Comparison of ENCODE assay signal across 13 cellular contexts in the genomic region with DNA sequence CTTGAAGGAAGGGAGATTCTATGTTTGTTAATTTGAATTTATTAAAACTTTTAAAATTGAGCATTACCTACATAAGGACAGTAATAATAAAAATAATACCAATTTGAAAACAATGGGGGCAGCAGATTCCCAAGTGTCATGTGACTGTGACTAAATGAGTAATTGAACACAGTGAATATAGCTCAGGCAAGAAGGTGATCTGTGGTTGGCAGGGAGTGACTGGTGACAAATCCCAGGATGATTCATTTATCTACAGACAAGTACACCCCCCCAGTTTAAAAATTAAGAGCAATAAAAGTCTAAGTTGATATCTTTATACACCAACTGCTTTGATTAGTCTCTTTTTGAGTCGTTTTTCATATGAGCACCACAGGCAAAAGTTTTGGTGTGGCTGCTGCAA.
DNase-seq lines count a peak whose midpoint lies in the region; TF ChIP-seq lines count a peak whose summit lies in the region.
"Had no signal": no experiment of that assay in that cellular context is flagged by ENCODE, and none has a peak within 500 bp of the region (broad histone marks: within the 10 kb centered on the region; RNA-seq: fewer than 3 reads in every experiment).

No MANE protein-coding gene starts in this region.

- no peaks in the 10 kb centered on the region for H3K9me3 Mint-ChIP-seq in activated CD4-positive, alpha-beta memory T cell treated with anti-CD3 and anti-CD28 coated beads for 36 hours
- H3K9me3 Mint-ChIP-seq: CD4-positive, alpha-beta memory T cell; naive B cell had no signal

- POLR2A ChIA-PET in activated CD4-positive, alpha-beta memory T cell treated with anti-CD3 and anti-CD28 coated beads for 36 hours (lab: Charles Lee), result no interaction called here

- H3K4me3 ChIP-seq in epithelial cell of proximal tubule (ENCODE audit: low read depth, low read length), result no peak overlapping the region

- H3K36me3 Mint-ChIP-seq in activated CD4-positive, alpha-beta memory T cell treated with anti-CD3 and anti-CD28 coated beads for 36 hours, result peaks cover 3% of the 10 kb centered on the region
- H3K36me3 Mint-ChIP-seq: naive B cell had no signal

- H3K4me1 Mint-ChIP-seq in activated CD4-positive, alpha-beta memory T cell treated with anti-CD3 and anti-CD28 coated beads for 36 hours (ENCODE audit: low read depth), result peaks cover 74% of the 10 kb centered on the region

- H3K27ac Mint-ChIP-seq in activated CD4-positive, alpha-beta memory T cell treated with anti-CD3 and anti-CD28 coated beads for 36 hours, result no peak overlapping the region

- CTCF ChIA-PET in activated CD4-positive, alpha-beta memory T cell treated with anti-CD3 and anti-CD28 coated beads for 36 hours (lab: Charles Lee), result interaction anchor here (1.4 kb wide), 1 partner anchor 15 kb away, joined by 3 read pairs; no protein-coding TSS in a partner anchor

- no peak for TF ChIP-seq CTCF in epithelial cell of proximal tubule (conservative IDR thresholded peaks at IDR 0.05; ENCODE audit: low read depth, low read length)

- DNase-seq in activated CD4-positive, alpha-beta T cell treated with anti-CD3 and anti-CD28 coated beads for 48 hours, result peak; percentile 8
- no peak for DNase-seq in activated CD4-positive, alpha-beta T cell treated with anti-CD3 and anti-CD28 coated beads for 1 hour
- peak; percentile 25 for DNase-seq in Daoy (ENCODE audit: low read depth)
- DNase-seq in NCI-H446 treated with DMSO at 0.1 percent for 48 hours (lab: John Stamatoyannopoulos, UW), result peak; percentile 75
- DNase-seq in epithelial cell of proximal tubule (ENCODE audit: low read depth), result peak; percentile 7
- no peak for DNase-seq in inferior parietal cortex (ENCODE audit: extremely low spot score)
- DNase-seq in activated CD4-positive, alpha-beta memory T cell treated with anti-CD3 and anti-CD28 coated beads for 36 hours, result no peak
- DNase-seq in NCI-H2196 (lab: John Stamatoyannopoulos, UW; ENCODE audit: unreplicated experiment), result no peak
- DNase-seq: ACHN, naive B cell, NCI-H524, OCI-M1 had no signal

- no peak overlapping the region for H3K4me3 Mint-ChIP-seq in activated CD4-positive, alpha-beta memory T cell treated with anti-CD3 and anti-CD28 coated beads for 36 hours
- H3K4me3 Mint-ChIP-seq: naive B cell had no signal

- no peaks in the 10 kb centered on the region for H3K27me3 Mint-ChIP-seq in activated CD4-positive, alpha-beta memory T cell treated with anti-CD3 and anti-CD28 coated beads for 36 hours
- H3K27me3 Mint-ChIP-seq: CD4-positive, alpha-beta memory T cell; naive B cell had no signal

- intact Hi-C loops in activated CD4-positive, alpha-beta memory T cell treated with anti-CD3 and anti-CD28 coated beads for 36 hours (cut with micrococcal nuclease), result no loop called here

Comparison
In these comparisons a context has a peak if more than half of its experiments do, and no peak if none do; other contexts are left out.
1. DNase-seq: peak in activated CD4-positive, alpha-beta T cell treated with anti-CD3 and anti-CD28 coated beads for 48 hours (single experiment), Daoy (single experiment), NCI-H446 treated with DMSO at 0.1 percent for 48 hours (single experiment) and epithelial cell of proximal tubule (single experiment); none in activated CD4-positive, alpha-beta T cell treated with anti-CD3 and anti-CD28 coated beads for 1 hour (single experiment), inferior parietal cortex (single experiment), activated CD4-positive, alpha-beta memory T cell treated with anti-CD3 and anti-CD28 coated beads for 36 hours (single experiment) and NCI-H2196 (single experiment).